Comparison of ENCODE assay signal across 10 cellular contexts in the genomic region with DNA sequence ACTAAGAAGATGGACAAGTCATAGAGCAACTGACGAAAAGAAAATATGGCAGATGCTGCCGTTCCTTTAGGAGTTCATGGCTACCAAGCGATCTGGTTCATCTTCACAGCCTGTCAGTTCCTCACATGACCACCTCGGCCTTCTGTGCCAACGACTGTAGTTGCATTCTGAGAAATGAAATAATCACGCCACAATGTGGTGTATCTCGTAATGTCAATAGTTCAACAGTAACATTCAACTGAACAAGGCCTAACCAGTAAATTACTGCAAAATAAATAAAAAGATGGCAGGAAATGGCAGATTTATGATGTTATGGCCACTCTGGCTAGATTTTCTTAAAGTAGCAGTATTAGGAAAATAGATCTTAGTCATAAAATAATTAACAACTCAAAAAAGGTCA.
DNase-seq lines count a peak whose midpoint lies in the region; ATAC-seq, FAIRE-seq and TF ChIP-seq lines count a peak whose summit lies in the region.
"Had no signal": no experiment of that assay in that cellular context is flagged by ENCODE, and none has a peak within 500 bp of the region (broad histone marks: within the 10 kb centered on the region; RNA-seq: fewer than 3 reads in every experiment).

No MANE protein-coding gene starts in this region.

- peak; percentile 33 to 55 for ATAC-seq in activated CD4-positive, CD25-positive, alpha-beta regulatory T cell treated with anti-CD3 and anti-CD28 coated beads, Interleukin-2, amount 50 U/mL, for 24 hours

- H3K27ac ChIP-seq in brain microvascular endothelial cell = no peak overlapping the region

- no peaks in the 10 kb centered on the region for H3K36me3 ChIP-seq in brain microvascular endothelial cell (replicated peaks)

- in situ Hi-C loops in brain microvascular endothelial cell (cut with HindIII; ENCODE audit: low pct_ligation_motif_present, low sequenced_read_pairs) = no loop called here

- H3K27me3 ChIP-seq in brain microvascular endothelial cell (replicated peaks) = no peaks in the 10 kb centered on the region

- FAIRE-seq in colon (lab: Jason Lieb, UNC) = peak; percentile 45

- peak; percentile 38 to 54 for DNase-seq in stimulated activated CD4-positive, alpha-beta T cell treated with anti-CD3 and anti-CD28 coated beads, Interleukin-2, amount 100 ng/mL, for 24 hours
- DNase-seq in stimulated activated CD4-positive, alpha-beta T cell treated with anti-CD3 and anti-CD28 coated beads, Interleukin-2, amount 100 ng/mL, for 48 hours = no peak
- DNase-seq in RKO (ENCODE audit: low spot score) (no peak), brain microvascular endothelial cell (no peak), DMS114 treated with DMSO at 0.1 percent for 48 hours (lab: John Stamatoyannopoulos, UW; ENCODE audit: unreplicated experiment) (no peak), AG20443 (ENCODE audit: low spot score) (no peak)
- DNase-seq: IMR-90; stimulated activated CD8-positive, alpha-beta memory T cell treated with anti-CD3 and anti-CD28 coated beads, Interleukin-4, amount 100 ng/mL, for 48 hours had no signal

- TF ChIP-seq CTCF in brain microvascular endothelial cell (IDR thresholded peaks at IDR 0.05; ENCODE audit: low read depth, low read length, missing control alignments) = no peak

- no peak overlapping the region for H3K4me3 ChIP-seq in brain microvascular endothelial cell (ENCODE audit: low read depth, low read length)

Comparison
In these comparisons a context has a peak if more than half of its experiments do, and no peak if none do; other contexts are left out.
1. DNase-seq: peak in stimulated activated CD4-positive, alpha-beta T cell treated with anti-CD3 and anti-CD28 coated beads, Interleukin-2, amount 100 ng/mL, for 24 hours (2 of 2); none in stimulated activated CD4-positive, alpha-beta T cell treated with anti-CD3 and anti-CD28 coated beads, Interleukin-2, amount 100 ng/mL, for 48 hours (0 of 2), RKO (single experiment), brain microvascular endothelial cell (single experiment), DMS114 treated with DMSO at 0.1 percent for 48 hours (single experiment) and AG20443 (single experiment).